In the genomic region with DNA sequence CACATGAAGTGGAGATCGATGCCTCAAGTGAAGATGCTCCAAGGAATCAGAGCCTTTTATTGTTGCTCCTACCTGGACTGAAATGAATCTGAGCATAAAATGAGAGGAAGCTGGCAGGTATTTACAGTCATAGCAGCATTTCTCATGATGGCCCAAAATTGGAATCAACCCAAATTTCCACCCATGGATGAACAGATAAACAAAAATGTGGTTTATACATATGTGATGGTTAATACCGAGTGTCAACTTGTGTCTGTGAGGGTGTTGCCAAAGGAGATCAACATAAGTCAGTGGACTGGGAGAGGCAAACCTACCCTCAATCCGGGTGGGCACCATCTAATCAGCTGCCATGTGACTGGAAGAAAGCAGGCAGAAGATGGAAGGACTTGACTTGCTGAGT, we compare ENCODE assay signal across 31 cellular contexts.
"Had no signal": no experiment of that assay in that cellular context is flagged by ENCODE, and none has a peak within 500 bp of the region (broad histone marks: within the 10 kb centered on the region; RNA-seq: fewer than 3 reads in every experiment).

No MANE protein-coding gene starts in this region.

- H3K36me3 ChIP-seq: adrenal gland, brain microvascular endothelial cell, breast epithelium had no signal

- H3K27me3 ChIP-seq: adrenal gland, body of pancreas, brain microvascular endothelial cell, breast epithelium had no signal

- H3K4me1 ChIP-seq: adrenal gland, breast epithelium had no signal

- H3K9me3 ChIP-seq: adrenal gland, body of pancreas, breast epithelium had no signal

- DNase-seq: activated B cell treated with CpG ODN at 0.5 μM for 24 hours; activated CD4-positive, alpha-beta memory T cell treated with anti-CD3 and anti-CD28 coated beads for 36 hours; activated CD4-positive, alpha-beta T cell treated with anti-CD3 and anti-CD28 coated beads for 4 hours; activated CD4-positive, alpha-beta T cell treated with anti-CD3 and anti-CD28 coated beads, Interleukin-2, amount 10 ng/mL, durations not matched to agents 24 days and 14 days; activated CD4-positive, alpha-beta T cell treated with anti-CD3 and anti-CD28 coated beads, Interleukin-2, amount 50 U/mL, for 1 hour; activated CD4-positive, alpha-beta T cell treated with anti-CD3 and anti-CD28 coated beads, Interleukin-2, amount 50 U/mL, for 4 hours; activated CD4-positive, CD25-positive, alpha-beta regulatory T cell treated with anti-CD3 and anti-CD28 coated beads, Interleukin-2, amount 50 U/mL, for 72 hours; activated CD8-positive, alpha-beta memory T cell treated with anti-CD3 and anti-CD28 coated beads, Interleukin-2, amount 50 U/mL, for 4 hours; activated CD8-positive, alpha-beta T cell treated with anti-CD3 and anti-CD28 coated beads for 36 hours; activated effector memory CD4-positive, alpha-beta T cell treated with anti-CD3 and anti-CD28 coated beads, Interleukin-2, amount 50 U/mL, for 16 hours; activated gamma-delta T cell treated with Interleukin-2 at 50 U/mL for 16 hours; activated naive CD4-positive, alpha-beta T cell; activated naive CD4-positive, alpha-beta T cell treated with anti-CD3 and anti-CD28 coated beads for 36 hours; activated naive CD4-positive, alpha-beta T cell treated with anti-CD3 and anti-CD28 coated beads, Interleukin-2, amount 50 U/mL, for 16 hours; activated naive CD8-positive, alpha-beta T cell treated with anti-CD3 and anti-CD28 coated beads for 36 hours; activated T-cell treated with anti-CD3 and anti-CD28 coated beads for 4 hours; activated T-cell treated with anti-CD3 and anti-CD28 coated beads, Interleukin-2, amount 50 U/mL, for 1 hour; activated T-cell treated with anti-CD3 and anti-CD28 coated beads, Interleukin-2, amount 50 U/mL, for 4 hours; activated T-cell treated with anti-CD3 and anti-CD28 coated beads, Interleukin-2, amount 50 U/mL, for 72 hours; adrenal gland; amniotic stem cell; aorta; body of pancreas; brain microvascular endothelial cell; central memory CD4-positive, alpha-beta T cell; T-helper 9 cell had no signal

- H3K27ac ChIP-seq: adrenal gland, body of pancreas, brain microvascular endothelial cell, breast epithelium, coronary artery, VCaP had no signal

- ATAC-seq: activated CD8-positive, alpha-beta T cell treated with anti-CD3 and anti-CD28 coated beads for 36 hours; activated naive CD4-positive, alpha-beta T cell treated with anti-CD3 and anti-CD28 coated beads, Interleukin-2, amount 50 U/mL, for 72 hours; activated T-cell treated with anti-CD3 and anti-CD28 coated beads, Interleukin-2, amount 50 U/mL, for 4 hours; activated T-cell treated with anti-CD3 and anti-CD28 coated beads, Interleukin-2, amount 50 U/mL, for 72 hours; activated T-helper 17 cell treated with anti-CD3 and anti-CD28 coated beads, Interleukin-2, amount 50 U/mL, for 72 hours; body of pancreas had no signal

- H3K4me3 ChIP-seq: adrenal gland, body of pancreas, breast epithelium, coronary artery had no signal
